Comparison of ENCODE assay signal across 14 cellular contexts in the genomic region with DNA sequence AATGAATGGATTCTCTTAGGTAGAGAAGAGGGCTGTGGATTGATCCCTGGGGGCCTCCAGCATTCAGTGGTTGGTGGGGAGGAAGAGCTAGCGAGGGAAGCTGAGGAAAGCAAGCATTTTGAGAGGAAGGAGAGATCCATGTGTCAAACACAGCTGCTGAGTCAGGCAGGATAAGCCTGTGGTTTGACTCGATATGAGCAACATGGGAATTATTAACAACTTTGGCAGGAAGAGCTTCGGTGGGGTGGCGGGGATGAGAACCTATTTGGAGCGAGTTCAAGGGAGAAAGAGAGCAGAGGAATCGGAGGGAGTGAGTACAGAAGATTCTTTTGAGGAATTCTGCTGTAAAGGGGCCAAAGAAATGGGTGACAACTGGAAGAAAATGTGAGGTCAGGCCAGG. TPM values are rescaled to one million over a fixed set of nuclear protein-coding genes. Genes with fewer than 3 reads are reported as not detected.
A peak's percentile ranks its signal among the peaks of the same experiment; 100 is the strongest.
DNase-seq lines count a peak whose midpoint lies in the region; ATAC-seq and TF ChIP-seq lines count a peak whose summit lies in the region.
"Had no signal": no experiment of that assay in that cellular context is flagged by ENCODE, and none has a peak within 500 bp of the region (broad histone marks: within the 10 kb centered on the region; RNA-seq: fewer than 3 reads in every experiment).

No MANE protein-coding gene starts in this region.

- no peak overlapping the region for H3K4me3 ChIP-seq in cardiac fibroblast (replicated peaks in 1 of 2; ENCODE audit: low read depth in 2 of 2, low read length in 2 of 2)
- H3K4me3 ChIP-seq: Peyer's patch had no signal

- TF ChIP-seq POLR2A in GM18505 (IDR thresholded peaks at IDR 0.05; ENCODE audit: borderline replicate concordance, extremely low read depth, insufficient read depth, insufficient read length) = no peak

- no peak overlapping the region for H3K27ac Mint-ChIP-seq in activated CD4-positive, alpha-beta T cell treated with anti-CD3 and anti-CD28 coated beads, Interleukin-2, amount 10 ng/mL, durations not matched to agents 24 days and 14 days
- H3K27ac Mint-ChIP-seq in immature natural killer cell = no peak overlapping the region
- H3K27ac Mint-ChIP-seq: activated CD8-positive, alpha-beta memory T cell treated with anti-CD3 and anti-CD28 coated beads, Interleukin-2, amount 10 ng/mL, durations not matched to agents 7 days and 5 days; activated naive CD8-positive, alpha-beta T cell treated with anti-CD3 and anti-CD28 coated beads for 36 hours had no signal

- H3K9me3 Mint-ChIP-seq in activated CD4-positive, alpha-beta T cell treated with anti-CD3 and anti-CD28 coated beads, Interleukin-2, amount 10 ng/mL, durations not matched to agents 24 days and 14 days = no peaks in the 10 kb centered on the region
- H3K9me3 Mint-ChIP-seq in immature natural killer cell = no peaks in the 10 kb centered on the region
- H3K9me3 Mint-ChIP-seq: activated naive CD8-positive, alpha-beta T cell treated with anti-CD3 and anti-CD28 coated beads for 36 hours had no signal

- no peak for TF ChIP-seq CTCF in cardiac fibroblast (IDR thresholded peaks at IDR 0.05; ENCODE audit: low read depth, low read length)

- H3K27me3 Mint-ChIP-seq in activated CD4-positive, alpha-beta T cell treated with anti-CD3 and anti-CD28 coated beads, Interleukin-2, amount 10 ng/mL, durations not matched to agents 24 days and 14 days = peaks cover 7% of the 10 kb centered on the region
- H3K27me3 Mint-ChIP-seq in immature natural killer cell (ENCODE audit: low read depth in 3 of 3) = peaks cover 0 to 10% (median 3%) of the 10 kb centered on the region in 3 donors
- H3K27me3 Mint-ChIP-seq: activated naive CD8-positive, alpha-beta T cell treated with anti-CD3 and anti-CD28 coated beads for 36 hours had no signal

- H3K4me1 Mint-ChIP-seq in activated CD4-positive, alpha-beta T cell treated with anti-CD3 and anti-CD28 coated beads, Interleukin-2, amount 10 ng/mL, durations not matched to agents 24 days and 14 days = no peaks in the 10 kb centered on the region
- H3K4me1 Mint-ChIP-seq in immature natural killer cell = no peaks in the 10 kb centered on the region
- H3K4me1 Mint-ChIP-seq: activated CD8-positive, alpha-beta memory T cell treated with anti-CD3 and anti-CD28 coated beads, Interleukin-2, amount 10 ng/mL, durations not matched to agents 7 days and 5 days; activated naive CD8-positive, alpha-beta T cell treated with anti-CD3 and anti-CD28 coated beads for 36 hours had no signal

- ATAC-seq in GM18505 (IDR thresholded peaks at IDR 0.05; ENCODE audit: unreplicated experiment) (no peak), HG02884 (IDR thresholded peaks at IDR 0.05; ENCODE audit: unreplicated experiment) (no peak)
- ATAC-seq: activated CD8-positive, alpha-beta memory T cell treated with anti-CD3 and anti-CD28 coated beads, Interleukin-2, amount 10 ng/mL, durations not matched to agents 7 days and 5 days had no signal

- no peaks in the 10 kb centered on the region for H3K36me3 Mint-ChIP-seq in activated CD4-positive, alpha-beta T cell treated with anti-CD3 and anti-CD28 coated beads, Interleukin-2, amount 10 ng/mL, durations not matched to agents 24 days and 14 days (ENCODE audit: low read depth)
- H3K36me3 Mint-ChIP-seq in immature natural killer cell = no peaks in the 10 kb centered on the region
- H3K36me3 Mint-ChIP-seq: activated CD8-positive, alpha-beta memory T cell treated with anti-CD3 and anti-CD28 coated beads, Interleukin-2, amount 10 ng/mL, durations not matched to agents 7 days and 5 days; activated naive CD8-positive, alpha-beta T cell treated with anti-CD3 and anti-CD28 coated beads for 36 hours had no signal

- DNase-seq in Caki2 (ENCODE audit: low read depth) (peak; percentile 69), LHCN-M2 (ENCODE audit: low read depth) (peak; percentile 85), cardiac fibroblast (ENCODE audit: low read depth in 2 of 2) (peak; percentile 71 to 88), non-pigmented ciliary epithelial cell (ENCODE audit: low read depth) (peak; percentile 82), immature natural killer cell (no peak)
- no peak for DNase-seq in activated CD4-positive, alpha-beta T cell treated with anti-CD3 and anti-CD28 coated beads, Interleukin-2, amount 10 ng/mL, durations not matched to agents 24 days and 14 days
- DNase-seq: activated CD8-positive, alpha-beta memory T cell treated with anti-CD3 and anti-CD28 coated beads, Interleukin-2, amount 10 ng/mL, durations not matched to agents 7 days and 5 days; activated naive CD8-positive, alpha-beta T cell treated with anti-CD3 and anti-CD28 coated beads for 36 hours; DMS 273 treated with DMSO at 0.1 percent for 48 hours; NCI-H446 treated with DMSO at 0.1 percent for 48 hours; Peyer's patch; stimulated activated CD4-positive, alpha-beta T cell treated with anti-CD3 and anti-CD28 coated beads, Interleukin-4, amount 100 ng/mL, for 4 hours had no signal

- intact Hi-C loops in activated CD4-positive, alpha-beta T cell treated with anti-CD3 and anti-CD28 coated beads, Interleukin-2, amount 10 ng/mL, durations not matched to agents 24 days and 14 days (cut with micrococcal nuclease) = loop anchor here (2.0 kb wide), 1 partner anchor 60 kb away; no protein-coding TSS in a partner anchor

- no peak overlapping the region for H3K4me3 Mint-ChIP-seq in activated CD4-positive, alpha-beta T cell treated with anti-CD3 and anti-CD28 coated beads, Interleukin-2, amount 10 ng/mL, durations not matched to agents 24 days and 14 days
- H3K4me3 Mint-ChIP-seq in immature natural killer cell = no peak overlapping the region
- H3K4me3 Mint-ChIP-seq: activated CD8-positive, alpha-beta memory T cell treated with anti-CD3 and anti-CD28 coated beads, Interleukin-2, amount 10 ng/mL, durations not matched to agents 7 days and 5 days; activated naive CD8-positive, alpha-beta T cell treated with anti-CD3 and anti-CD28 coated beads for 36 hours had no signal

- in situ Hi-C loops in Caki2 (cut with HindIII; ENCODE audit: low pct_unique_long_range_greater_than_20kb, low sequenced_read_pairs) = no loop called here

RNA-seq across cellular contexts. Expression of a gene that starts 59.5 kb away (rescaled TPM):
- total RNA-seq in Caki2 (2014; rRNA removed; shearing (Covaris generic); ENCODE audit: low replicate concordance) = 50.8 and 54.9 TPM in 2 replicates
- total RNA-seq in LHCN-M2 (2014; rRNA removed) = 20.6 and 24.1 TPM in 2 replicates
- 11.0 TPM for polyA plus RNA-seq in LHCN-M2 (2012)
- 0.86 and 0.95 TPM in 2 replicates for total RNA-seq in activated CD4-positive, alpha-beta T cell treated with anti-CD3 and anti-CD28 coated beads, Interleukin-2, amount 10 ng/mL, durations not matched to agents 24 days and 14 days
- under 1 TPM in 2 of 3 donors, not detected in 1; 0.26 to 0.41 TPM for polyA plus RNA-seq in immature natural killer cell

Comparison
In these comparisons a context has a peak if more than half of its experiments do, and no peak if none do; other contexts are left out.
1. DNase-seq: peak in Caki2 (single experiment), LHCN-M2 (single experiment), cardiac fibroblast (2 of 2) and non-pigmented ciliary epithelial cell (single experiment); none in activated CD4-positive, alpha-beta T cell treated with anti-CD3 and anti-CD28 coated beads, Interleukin-2, amount 10 ng/mL, durations not matched to agents 24 days and 14 days (single experiment) and immature natural killer cell (0 of 3).
2. RNA of a gene that starts 59.5 kb away (total RNA-seq): 50.8 to 54.9 TPM in Caki2 and 20.6 to 24.1 TPM in LHCN-M2; 0.86 to 0.95 TPM in activated CD4-positive, alpha-beta T cell treated with anti-CD3 and anti-CD28 coated beads, Interleukin-2, amount 10 ng/mL, durations not matched to agents 24 days and 14 days; every median in the first group is over 10 times any median in the second.